18 cellular contexts compared by ENCODE assay signal in genomic region chr16:9219811-9220210, GRCh38.
DNase-seq lines count a peak whose midpoint lies in the region; ATAC-seq and TF ChIP-seq lines count a peak whose summit lies in the region.
"Had no signal": no experiment of that assay in that cellular context is flagged by ENCODE, and none has a peak within 500 bp of the region (broad histone marks: within the 10 kb centered on the region; RNA-seq: fewer than 3 reads in every experiment).

No MANE protein-coding gene starts in this region.

- H3K4me3 Mint-ChIP-seq in type B pancreatic cell (no peak overlapping the region), WTC11 (no peak overlapping the region)
- H3K4me3 Mint-ChIP-seq: B cell; CD4-positive, alpha-beta T cell; GM23338 had no signal

- CTCF ChIA-PET in WTC11 (lab: Charles Lee) = no interaction called here

- DNase-seq in NCI-H82 (lab: John Stamatoyannopoulos, UW) (peak; percentile 54), NCI-H82 treated with DMSO at 0.1 percent for 48 hours (lab: John Stamatoyannopoulos, UW; ENCODE audit: unreplicated experiment) (no peak), inferior parietal cortex (ENCODE audit: extremely low spot score) (peak; percentile 22), pons (ENCODE audit: low spot score) (peak; percentile 18), type B pancreatic cell (ENCODE audit: extremely low spot score, unreplicated experiment) (no peak), kidney glomerular epithelial cell (lab: John Stamatoyannopoulos, UW) (no peak), WTC11 (ENCODE audit: low spot score) (no peak), 8988T (no peak)
- DNase-seq: ACHN; C1 segment of cervical spinal cord; Calu3; CD4-positive, alpha-beta T cell; DMS153; DMS79 treated with DMSO at 0.1 percent for 48 hours; EL; H7 had no signal

- H3K4me1 Mint-ChIP-seq in type B pancreatic cell (ENCODE audit: unreplicated experiment) (no peaks in the 10 kb centered on the region), WTC11 (peaks cover 7% of the 10 kb centered on the region)
- H3K4me1 Mint-ChIP-seq: B cell had no signal

- no peak for TF ChIP-seq CTCF in type B pancreatic cell (conservative IDR thresholded peaks at IDR 0.05)
- TF ChIP-seq CTCF in WTC11 (IDR thresholded peaks at IDR 0.05) = no peak

- H3K27ac Mint-ChIP-seq in type B pancreatic cell (no peak overlapping the region), WTC11 (no peak overlapping the region)
- H3K27ac Mint-ChIP-seq: B cell; CD4-positive, alpha-beta T cell; GM23338 had no signal

- H3K36me3 Mint-ChIP-seq in type B pancreatic cell = no peaks in the 10 kb centered on the region
- H3K36me3 Mint-ChIP-seq in WTC11 = no peaks in the 10 kb centered on the region

- ATAC-seq in WTC11 = no peak
- ATAC-seq: GM23338 had no signal

- H3K27me3 Mint-ChIP-seq in type B pancreatic cell = peaks cover 17% of the 10 kb centered on the region
- no peaks in the 10 kb centered on the region; the same call in 1 of the 2 replicates for H3K27me3 Mint-ChIP-seq in WTC11 (ENCODE audit: low read depth)

- H3K9me3 Mint-ChIP-seq in type B pancreatic cell (no peaks in the 10 kb centered on the region), WTC11 (0 out of 2 replicates have a peak, but pooled peaks cover 3% of the 10 kb centered on the region)
- H3K9me3 Mint-ChIP-seq: GM23338 had no signal

- POLR2A ChIA-PET in WTC11 (lab: Charles Lee) = no interaction called here

TF ChIP-seq in WTC11, 78 proteins besides CTCF, POLR2A, EP300 and RAD21:
- TF ChIP-seq MAX (CRISPR knock-in tag; IDR thresholded peaks at IDR 0.05) (no peak), CREM (CRISPR knock-in tag; IDR thresholded peaks at IDR 0.05) (no peak), ZSCAN18 (CRISPR knock-in tag; IDR thresholded peaks at IDR 0.05) (no peak), NFATC4 (CRISPR knock-in tag; IDR thresholded peaks at IDR 0.05) (no peak), CREB1 (CRISPR knock-in tag; IDR thresholded peaks at IDR 0.05) (no peak), NR2C2 (CRISPR knock-in tag; IDR thresholded peaks at IDR 0.05) (no peak), ARID4B (CRISPR knock-in tag; IDR thresholded peaks at IDR 0.05; ENCODE audit: borderline replicate concordance) (no peak), ZMAT4 (CRISPR knock-in tag; IDR thresholded peaks at IDR 0.05) (no peak)

Comparison
In these comparisons a context has a peak if more than half of its experiments do, and no peak if none do; other contexts are left out.
1. DNase-seq: peak in NCI-H82 (single experiment), inferior parietal cortex (single experiment) and pons (single experiment); none in NCI-H82 treated with DMSO at 0.1 percent for 48 hours (single experiment), type B pancreatic cell (single experiment), kidney glomerular epithelial cell (single experiment), WTC11 (single experiment) and 8988T (single experiment).